ENCODE assay signal across 10 cellular contexts in genomic region chr1:119347858-119348257, GRCh38. TPM values are rescaled to one million over a fixed set of nuclear protein-coding genes. Genes with fewer than 3 reads are reported as not detected.
DNase-seq lines count a peak whose midpoint lies in the region; ATAC-seq and TF ChIP-seq lines count a peak whose summit lies in the region.
"Had no signal": no experiment of that assay in that cellular context is flagged by ENCODE, and none has a peak within 500 bp of the region (broad histone marks: within the 10 kb centered on the region; RNA-seq: fewer than 3 reads in every experiment).

No MANE protein-coding gene starts in this region.

- H3K23ac ChIP-seq in H9 (ENCODE audit: insufficient read length, low read depth, low read length), result no peak overlapping the region

- H3K23me2 ChIP-seq in H9 (ENCODE audit: insufficient read length, low read depth, low read length, poor library complexity, severe bottlenecking), result no peaks in the 10 kb centered on the region

- no peak overlapping the region for H3T11ph ChIP-seq in H9 (ENCODE audit: low read length)

- H3K18ac ChIP-seq in H9 (ENCODE audit: insufficient read length, low read depth, low read length), result no peak overlapping the region

- H2BK20ac ChIP-seq in H9 (ENCODE audit: low read depth, low read length, poor library complexity, severe bottlenecking), result no peak overlapping the region

- H3K27me3 Mint-ChIP-seq in H9 (ENCODE audit: low read depth), result no peaks in the 10 kb centered on the region

- no peak overlapping the region for H3K4ac ChIP-seq in H9 (ENCODE audit: low read depth, low read length)

- no peak overlapping the region for H2BK120ac ChIP-seq in H9 (ENCODE audit: low read depth, low read length, poor library complexity, severe bottlenecking)

- H3K36me3 Mint-ChIP-seq in H9 (ENCODE audit: insufficient read depth in 1 of 3, low read depth in 3 of 3), result peaks cover 23 to 30% (median 25%) of the 10 kb centered on the region in 3 experiments

- H2AFZ ChIP-seq in H9 (ENCODE audit: low read length), result no peak overlapping the region

- no peak overlapping the region for H3K14ac ChIP-seq in H9 (ENCODE audit: insufficient read depth, low read length)

- H3K4me3 ChIP-seq in HUES6 (ENCODE audit: low read depth, low read length) (no peak overlapping the region), foreskin fibroblast (ENCODE audit: low read depth in 1 of 2, low read length in 2 of 2) (no peak overlapping the region)

- TF ChIP-seq CTCF in H9 (conservative IDR thresholded peaks at IDR 0.05), result no peak
- TF ChIP-seq CTCF in foreskin fibroblast (IDR thresholded peaks at IDR 0.05; ENCODE audit: low read depth, low read length), result no peak

- H2BK15ac ChIP-seq in H9 (ENCODE audit: low read depth, low read length), result no peak overlapping the region

- peak overlapping the region in 2 of 3 experiments; percentile 38 to 73; a peak in 2 of 7 replicates for H3K27ac Mint-ChIP-seq in H9

- H3K4me1 ChIP-seq in H9 (ENCODE audit: insufficient read depth, low read length), result no peaks in the 10 kb centered on the region
- H3K4me1 ChIP-seq in HUES6 (ENCODE audit: control insufficient read depth, insufficient read depth, low read length), result peaks cover 14% of the 10 kb centered on the region; the same call in 1 of the 2 replicates

- DNase-seq in SIG-M5 (lab: John Stamatoyannopoulos, UW) (peak; percentile 28), SIG-M5 treated with dmso at 0.1 percent for 504 hours (lab: John Stamatoyannopoulos, UW; ENCODE audit: unreplicated experiment) (no peak), H9 (no peak), myocyte (ENCODE audit: low read depth) (peak; percentile 19), foreskin fibroblast (no peak)
- no peak for DNase-seq in activated effector memory CD4-positive, alpha-beta T cell treated with anti-CD3 and anti-CD28 coated beads, Interleukin-2, amount 50 U/mL, for 16 hours

- H3K27me3 ChIP-seq in H9 (ENCODE audit: insufficient read depth, low read length), result no peaks in the 10 kb centered on the region
- H3K27me3 ChIP-seq in HUES6 (ENCODE audit: control insufficient read depth, insufficient read depth, low read length), result no peaks in the 10 kb centered on the region

- H3K79me1 ChIP-seq in H9 (ENCODE audit: insufficient read depth, low read depth, low read length, poor library complexity, severe bottlenecking), result no peaks in the 10 kb centered on the region

- H3K27ac ChIP-seq in H9 (ENCODE audit: insufficient read length, low read depth, low read length) (no peak overlapping the region), HUES6 (ENCODE audit: low read depth, low read length) (0 out of 2 replicates have a peak overlapping the region, but pooled peaks have one; percentile 46)

- H3K9ac ChIP-seq in H9 (ENCODE audit: extremely low read depth, insufficient read length, low read length) (no peak overlapping the region), HUES6 (ENCODE audit: low read length) (no peak overlapping the region)

- H3K4me1 Mint-ChIP-seq in H9, result peaks cover 23 to 30% of the 10 kb centered on the region in 2 experiments

- no CpG with 5 or more reads among the region's 1 CpG for WGBS in H9 (ENCODE audit: extremely low coverage, insufficient read length, low lambda C conversion rate)

- no peak overlapping the region for H4K8ac ChIP-seq in H9 (replicated peaks; ENCODE audit: insufficient read length, low read depth, low read length)

- H3K56ac ChIP-seq in H9 (ENCODE audit: insufficient read length, low read depth, low read length), result no peak overlapping the region

- no peak overlapping the region for H2AK5ac ChIP-seq in H9 (ENCODE audit: insufficient read length, low read length)

- H3K79me2 ChIP-seq in H9 (ENCODE audit: insufficient read depth, low read length), result no peaks in the 10 kb centered on the region

- H4K5ac ChIP-seq in H9 (ENCODE audit: insufficient read length, low read depth, low read length), result no peak overlapping the region

- no peak for ATAC-seq in GM21717 (IDR thresholded peaks at IDR 0.05; ENCODE audit: unreplicated experiment)

- no peak overlapping the region for H2BK12ac ChIP-seq in H9 (ENCODE audit: insufficient read length, low read depth, low read length)

- H2BK5ac ChIP-seq in H9 (ENCODE audit: insufficient read length, low read length), result no peak overlapping the region

- H4K20me1 ChIP-seq in H9 (ENCODE audit: control insufficient read depth, insufficient read depth, insufficient read length), result no peaks in the 10 kb centered on the region

- no peaks in the 10 kb centered on the region for H3K9me3 ChIP-seq in H9 (ENCODE audit: control insufficient read depth, low read depth, low read length)
- peaks cover 23% of the 10 kb centered on the region for H3K9me3 ChIP-seq in HUES6 (ENCODE audit: control insufficient read depth, insufficient read depth, low read depth, low read length)

- no peak overlapping the region for H4K91ac ChIP-seq in H9 (ENCODE audit: insufficient read length, low read depth, low read length)

- H3K4me2 ChIP-seq in H9 (ENCODE audit: insufficient read depth, insufficient read length, low read length), result no peak overlapping the region

- 0 out of 2 replicates have a peak, but pooled peaks cover 3% of the 10 kb centered on the region for H3K36me3 ChIP-seq in HUES6 (ENCODE audit: control insufficient read depth, insufficient read depth, low read length)

- H3K9me3 Mint-ChIP-seq in H9, result peaks cover 22 to 28% of the 10 kb centered on the region in 2 experiments

- H3K4me3 Mint-ChIP-seq in H9, result no peak overlapping the region

RNA-seq across cellular contexts. Expression of gene HAO2, which starts 20.7 kb away (rescaled TPM):
- total RNA-seq in H9 (2021), result 0.13 and 0.61 TPM in 2 replicates
- 0.11 TPM in 1 of 2 replicates, not detected in the other for total RNA-seq in myocyte
- not detected for polyA plus RNA-seq in myocyte (2012)
- total RNA-seq: A172, NCI-H460 had no signal

Comparison
In these comparisons a context has a peak if more than half of its experiments do, and no peak if none do; other contexts are left out.
1. DNase-seq: peak in SIG-M5 (single experiment) and myocyte (single experiment); none in SIG-M5 treated with dmso at 0.1 percent for 504 hours (single experiment), H9 (single experiment), foreskin fibroblast (0 of 2) and activated effector memory CD4-positive, alpha-beta T cell treated with anti-CD3 and anti-CD28 coated beads, Interleukin-2, amount 50 U/mL, for 16 hours (single experiment).